25 cellular contexts compared by ENCODE assay signal in genomic region chr22:21921729-21922128, GRCh38. TPM values are rescaled to one million over a fixed set of nuclear protein-coding genes. Genes with fewer than 3 reads are reported as not detected.
DNase-seq lines count a peak whose midpoint lies in the region; ATAC-seq and TF ChIP-seq lines count a peak whose summit lies in the region.
"Had no signal": no experiment of that assay in that cellular context is flagged by ENCODE, and none has a peak within 500 bp of the region (broad histone marks: within the 10 kb centered on the region; RNA-seq: fewer than 3 reads in every experiment).

No MANE protein-coding gene starts in this region.

- H3K9ac ChIP-seq in iPS-15b (ENCODE audit: low read depth, low read length): peak overlapping the region; percentile 42

- POLR2A ChIA-PET in A673 (lab: Charles Lee; ENCODE audit: low non-redundant PET): no interaction called here
- POLR2A ChIA-PET in CD4-positive, alpha-beta memory T cell (lab: Charles Lee; ENCODE audit: partially characterized antibody): no interaction called here

- peak overlapping the region; percentile 24; the same call in 2 of the 3 replicates for H3K4me3 Mint-ChIP-seq in GM23338
- no peak overlapping the region for H3K4me3 Mint-ChIP-seq in CD4-positive, alpha-beta memory T cell
- H3K4me3 Mint-ChIP-seq: activated CD8-positive, alpha-beta T cell treated with anti-CD3 and anti-CD28 coated beads, Interleukin-2, amount 10 ng/mL, durations not matched to agents 7 days and 5 days; activated naive CD4-positive, alpha-beta T cell treated with anti-CD3 and anti-CD28 coated beads, Interleukin-2, amount 10 ng/mL, durations not matched to agents 7 days and 5 days; activated T-helper 17 cell treated with anti-CD3 and anti-CD28 coated beads, Interleukin-2, amount 50 U/mL, for 72 hours; natural killer cell; stimulated activated memory B cell treated with anti-CD40 and anti-IgM and Interleukin-4, amounts not matched to agents 10 μg/mL and 1 μg/mL and 100 μg/mL, for 72 hours; T-helper 2 cell treated with Interferon-gamma antibody and Interleukin-4, amounts not matched to agents 5 μg/mL and 100 μg/mL, for 36 hours had no signal

- TF ChIP-seq POLR2A in adrenal gland (IDR thresholded peaks at IDR 0.05): no peak

- ATAC-seq in GM23338 (peak; percentile 24), HG02678 (IDR thresholded peaks at IDR 0.05; ENCODE audit: unreplicated experiment) (no peak)
- ATAC-seq: A549; activated CD8-positive, alpha-beta T cell treated with anti-CD3 and anti-CD28 coated beads, Interleukin-2, amount 10 ng/mL, durations not matched to agents 7 days and 5 days; activated T-helper 17 cell treated with anti-CD3 and anti-CD28 coated beads, Interleukin-2, amount 50 U/mL, for 72 hours; mucosa of descending colon; natural killer cell; stimulated activated memory B cell treated with anti-CD40 and anti-IgM and Interleukin-4, amounts not matched to agents 10 μg/mL and 1 μg/mL and 100 μg/mL, for 72 hours had no signal

- DNase-seq in A673 (ENCODE audit: low spot score): no peak
- DNase-seq in GM23338 (ENCODE audit: low spot score): peak; percentile 85
- peak; percentile 64 to 82 (median 74) for DNase-seq in adrenal gland
- DNase-seq in CD4-positive, alpha-beta memory T cell: no peak
- no peak for DNase-seq in foreskin melanocyte
- no peak for DNase-seq in HK-2 (ENCODE audit: unreplicated experiment)
- DNase-seq: activated CD8-positive, alpha-beta T cell treated with anti-CD3 and anti-CD28 coated beads, Interleukin-2, amount 10 ng/mL, durations not matched to agents 7 days and 5 days; activated naive CD4-positive, alpha-beta T cell treated with anti-CD3 and anti-CD28 coated beads, Interleukin-2, amount 10 ng/mL, durations not matched to agents 7 days and 5 days; amniotic stem cell; Karpas-422; natural killer cell; NCI-H345; NCI-H82; retina; SHP77 treated with DMSO at 0.1 percent for 48 hours; transverse colon had no signal

- H3K36me3 Mint-ChIP-seq in GM23338 (ENCODE audit: low read depth): peaks cover 3% of the 10 kb centered on the region; the same call in 2 of the 3 replicates
- peaks cover 0 to 3% of the 10 kb centered on the region in 2 donors for H3K36me3 Mint-ChIP-seq in CD4-positive, alpha-beta memory T cell
- H3K36me3 Mint-ChIP-seq: activated naive CD4-positive, alpha-beta T cell treated with anti-CD3 and anti-CD28 coated beads, Interleukin-2, amount 10 ng/mL, durations not matched to agents 7 days and 5 days; natural killer cell had no signal

- CTCF ChIA-PET in A673 (lab: Charles Lee): no interaction called here
- CTCF ChIA-PET in CD4-positive, alpha-beta memory T cell (lab: Charles Lee; ENCODE audit: partially characterized antibody): no interaction called here

- peak overlapping the region; percentile 95 for H3K27ac Mint-ChIP-seq in GM23338
- H3K27ac Mint-ChIP-seq in CD4-positive, alpha-beta memory T cell: no peak overlapping the region
- H3K27ac Mint-ChIP-seq: activated CD8-positive, alpha-beta T cell treated with anti-CD3 and anti-CD28 coated beads, Interleukin-2, amount 10 ng/mL, durations not matched to agents 7 days and 5 days; activated naive CD4-positive, alpha-beta T cell treated with anti-CD3 and anti-CD28 coated beads, Interleukin-2, amount 10 ng/mL, durations not matched to agents 7 days and 5 days; activated T-helper 17 cell treated with anti-CD3 and anti-CD28 coated beads, Interleukin-2, amount 50 U/mL, for 72 hours; natural killer cell; stimulated activated memory B cell treated with anti-CD40 and anti-IgM and Interleukin-4, amounts not matched to agents 10 μg/mL and 1 μg/mL and 100 μg/mL, for 72 hours; T-helper 2 cell treated with Interferon-gamma antibody and Interleukin-4, amounts not matched to agents 5 μg/mL and 100 μg/mL, for 36 hours had no signal

- H3K9me3 ChIP-seq in A673 (ENCODE audit: low read depth, low read length, poor library complexity, severe bottlenecking) (no peaks in the 10 kb centered on the region), adrenal gland (replicated peaks in 1 of 3) (no peaks in the 10 kb centered on the region), iPS-15b (ENCODE audit: control insufficient read depth, insufficient read depth, low read length) (no peaks in the 10 kb centered on the region)
- H3K9me3 ChIP-seq in CD4-positive, alpha-beta memory T cell (ENCODE audit: control insufficient read depth in 1 of 2, low read length in 2 of 2): no peaks in the 10 kb centered on the region
- H3K9me3 ChIP-seq: A549, mucosa of descending colon, transverse colon had no signal

- no peaks in the 10 kb centered on the region for H3K27me3 ChIP-seq in A673 (replicated peaks; ENCODE audit: insufficient read depth, low read depth, low read length, poor library complexity)
- no peaks in the 10 kb centered on the region for H3K27me3 ChIP-seq in GM23338 (ENCODE audit: insufficient read depth)
- H3K27me3 ChIP-seq in adrenal gland: no peaks in the 10 kb centered on the region
- no peaks in the 10 kb centered on the region for H3K27me3 ChIP-seq in iPS-15b (ENCODE audit: control insufficient read depth, insufficient read depth, low read length)
- no peaks in the 10 kb centered on the region for H3K27me3 ChIP-seq in CD4-positive, alpha-beta memory T cell (ENCODE audit: insufficient read depth, low read length)
- H3K27me3 ChIP-seq: transverse colon had no signal

- H3K79me2 ChIP-seq in GM23338 (replicated peaks; ENCODE audit: insufficient read depth): no peaks in the 10 kb centered on the region

- peaks cover 11% of the 10 kb centered on the region for H3F3A ChIP-seq in GM23338 (replicated peaks; ENCODE audit: low read depth)

- 41 to 65% (median 58%) methylated on average over 7 to 8 of the region's 8 CpGs for WGBS in adrenal gland, 4 donors

- H3K4me3 ChIP-seq in A673 (ENCODE audit: low read depth, low read length, poor library complexity, severe bottlenecking) (no peak overlapping the region), GM23338 (0 out of 2 replicates have a peak overlapping the region, but pooled peaks have one; percentile 17), adrenal gland (no peak overlapping the region), iPS-15b (ENCODE audit: low read depth, low read length) (no peak overlapping the region)
- no peak overlapping the region for H3K4me3 ChIP-seq in CD4-positive, alpha-beta memory T cell (ENCODE audit: low read length in 2 of 2)
- H3K4me3 ChIP-seq: A549, lung, mucosa of descending colon, skin epidermis, transverse colon had no signal

- H3K27ac ChIP-seq in A673 (ENCODE audit: low read depth, low read length, poor library complexity, severe bottlenecking) (no peak overlapping the region), GM23338 (ENCODE audit: low read depth) (peak overlapping the region; percentile 91), adrenal gland (peak overlapping the region in 1 of 5 donors; percentile 44)
- no peak overlapping the region for H3K27ac ChIP-seq in CD4-positive, alpha-beta memory T cell (ENCODE audit: low read depth, low read length)
- H3K27ac ChIP-seq: A549, skin epidermis, transverse colon had no signal

- TF ChIP-seq CTCF in A673 (conservative IDR thresholded peaks at IDR 0.05; ENCODE audit: low read depth, low read length): no peak
- TF ChIP-seq CTCF in GM23338 (conservative IDR thresholded peaks at IDR 0.05; ENCODE audit: low read depth in 2 of 2): no peak
- no peak for TF ChIP-seq CTCF in adrenal gland (IDR thresholded peaks at IDR 0.05)

- BruUV-seq in A673 (replicated peaks; lab: Mats Ljungman, UMichigan): TSS peak; percentile 21

- no peaks in the 10 kb centered on the region for H3K9me3 Mint-ChIP-seq in GM23338
- no peaks in the 10 kb centered on the region for H3K9me3 Mint-ChIP-seq in CD4-positive, alpha-beta memory T cell
- H3K9me3 Mint-ChIP-seq: activated naive CD4-positive, alpha-beta T cell treated with anti-CD3 and anti-CD28 coated beads, Interleukin-2, amount 10 ng/mL, durations not matched to agents 7 days and 5 days; activated T-helper 17 cell treated with anti-CD3 and anti-CD28 coated beads, Interleukin-2, amount 50 U/mL, for 72 hours; natural killer cell; stimulated activated memory B cell treated with anti-CD40 and anti-IgM and Interleukin-4, amounts not matched to agents 10 μg/mL and 1 μg/mL and 100 μg/mL, for 72 hours; T-helper 2 cell treated with Interferon-gamma antibody and Interleukin-4, amounts not matched to agents 5 μg/mL and 100 μg/mL, for 36 hours had no signal

- peak overlapping the region; percentile 61 for H3K4me2 ChIP-seq in GM23338
- H3K4me2 ChIP-seq: A549 had no signal

- peaks cover 17% of the 10 kb centered on the region for H3K4me1 ChIP-seq in A673 (ENCODE audit: insufficient read depth, low read length, poor library complexity, severe bottlenecking)
- H3K4me1 ChIP-seq in GM23338 (ENCODE audit: insufficient read depth): peaks cover 60% of the 10 kb centered on the region
- peaks cover 18 to 24% of the 10 kb centered on the region in 2 donors for H3K4me1 ChIP-seq in adrenal gland (replicated peaks in 1 of 2)
- H3K4me1 ChIP-seq in iPS-15b (ENCODE audit: control insufficient read depth, insufficient read depth, low read length): peaks cover 22% of the 10 kb centered on the region
- no peaks in the 10 kb centered on the region for H3K4me1 ChIP-seq in CD4-positive, alpha-beta memory T cell (ENCODE audit: insufficient read depth, low read length)
- H3K4me1 ChIP-seq: A549, transverse colon had no signal

- no peak overlapping the region for H2AFZ ChIP-seq in GM23338

- H4K20me1 ChIP-seq in GM23338 (replicated peaks; ENCODE audit: insufficient read depth): no peaks in the 10 kb centered on the region

- H3K27me3 Mint-ChIP-seq in GM23338 (ENCODE audit: insufficient read depth, low read depth, poor library complexity): peaks cover 38% of the 10 kb centered on the region
- no peaks in the 10 kb centered on the region for H3K27me3 Mint-ChIP-seq in CD4-positive, alpha-beta memory T cell
- H3K27me3 Mint-ChIP-seq: activated naive CD4-positive, alpha-beta T cell treated with anti-CD3 and anti-CD28 coated beads, Interleukin-2, amount 10 ng/mL, durations not matched to agents 7 days and 5 days; activated T-helper 17 cell treated with anti-CD3 and anti-CD28 coated beads, Interleukin-2, amount 50 U/mL, for 72 hours; stimulated activated memory B cell treated with anti-CD40 and anti-IgM and Interleukin-4, amounts not matched to agents 10 μg/mL and 1 μg/mL and 100 μg/mL, for 72 hours had no signal

- H3K36me3 ChIP-seq in A673 (ENCODE audit: insufficient read depth, low read length, poor library complexity, severe bottlenecking): peaks cover 3% of the 10 kb centered on the region
- H3K36me3 ChIP-seq in GM23338 (ENCODE audit: insufficient read depth): no peaks in the 10 kb centered on the region
- H3K36me3 ChIP-seq in adrenal gland (replicated peaks in 1 of 2): peaks cover 0 to 27% of the 10 kb centered on the region in 2 donors
- H3K36me3 ChIP-seq in iPS-15b (ENCODE audit: control insufficient read depth, insufficient read depth, low read length): no peaks in the 10 kb centered on the region
- no peaks in the 10 kb centered on the region for H3K36me3 ChIP-seq in CD4-positive, alpha-beta memory T cell (ENCODE audit: insufficient read depth, low read length)
- H3K36me3 ChIP-seq: transverse colon had no signal

- no peaks in the 10 kb centered on the region for H3K9me2 ChIP-seq in GM23338 (ENCODE audit: insufficient read depth)

- intact Hi-C loops in A673 (cut with micrococcal nuclease; ENCODE audit: unreplicated experiment): no loop called here
- intact Hi-C loops in adrenal gland (cut with DNase I): no loop called here
- intact Hi-C loops in CD4-positive, alpha-beta memory T cell (cut with micrococcal nuclease): no loop called here

- peaks cover 66% of the 10 kb centered on the region for H3K4me1 Mint-ChIP-seq in GM23338
- H3K4me1 Mint-ChIP-seq in CD4-positive, alpha-beta memory T cell: no peaks in the 10 kb centered on the region
- H3K4me1 Mint-ChIP-seq: activated naive CD4-positive, alpha-beta T cell treated with anti-CD3 and anti-CD28 coated beads, Interleukin-2, amount 10 ng/mL, durations not matched to agents 7 days and 5 days; activated T-helper 17 cell treated with anti-CD3 and anti-CD28 coated beads, Interleukin-2, amount 50 U/mL, for 72 hours; natural killer cell had no signal

RNA-seq across cellular contexts. Expression of gene PPM1F, which starts 30.9 kb away (rescaled TPM):
- total RNA-seq in A673 (2021) (85.9 and 101 TPM in 2 replicates), adrenal gland (10 to 100 TPM; 38.8 to 60.6 (median 45.5) TPM)
- 22.7 and 29.3 TPM in 2 replicates for total RNA-seq in GM23338 (2014; rRNA removed; shearing (Covaris generic))
- polyA plus RNA-seq in GM23338 (2016; fragmentation: Nextera tagmentation; extraction: Ambion mirVana) (4.4 and 7.1 TPM in 2 replicates), adrenal gland (10 to 100 TPM in 2 of 3 donors, 1 to 10 TPM in 1; 9.9 to 29.2 (median 20.1) TPM)
- total RNA-seq in CD4-positive, alpha-beta memory T cell: 10 to 100 TPM; 23.3 to 25.4 TPM
- 1 to 10 TPM; 5.3 to 7.2 TPM for polyA plus RNA-seq in CD4-positive, alpha-beta memory T cell

RNA-seq across cellular contexts. Expression of gene MAPK1, which starts 54.3 kb away (rescaled TPM):
- 136 and 139 TPM in 2 replicates for total RNA-seq in A673 (2021)
- 56.0 and 77.5 TPM in 2 replicates for total RNA-seq in GM23338 (2014; rRNA removed; shearing (Covaris generic))
- 16.0 and 17.4 TPM in 2 replicates for polyA plus RNA-seq in GM23338 (2016; fragmentation: Nextera tagmentation; extraction: Ambion mirVana)
- total RNA-seq in adrenal gland: 100 to 1,000 TPM in 4 of 8 donors, 10 to 100 TPM in 4; 63.3 to 201 (median 107) TPM
- polyA plus RNA-seq in adrenal gland: 100 to 1,000 TPM in 1 of 3 donors, 10 to 100 TPM in 1, 1 to 10 TPM in 1; 9.6 to 142 (median 10.3) TPM
- 100 to 1,000 TPM; 114 to 117 TPM for total RNA-seq in CD4-positive, alpha-beta memory T cell
- polyA plus RNA-seq in CD4-positive, alpha-beta memory T cell: 10 to 100 TPM; 73.8 to 81.5 TPM

Comparison
In these comparisons a context has a peak if more than half of its experiments do, and no peak if none do; other contexts are left out.
1. DNase-seq: peak in GM23338 (single experiment) and adrenal gland (7 of 7); none in A673 (single experiment), CD4-positive, alpha-beta memory T cell (0 of 5), foreskin melanocyte (single experiment) and HK-2 (single experiment).